Comparison of ENCODE assay signal across 18 cellular contexts in genomic region chr19:1668048-1668338, GRCh38. TPM values are rescaled to one million over a fixed set of nuclear protein-coding genes. Genes with fewer than 3 reads are reported as not detected.
DNase-seq lines count a peak whose midpoint lies in the region; ATAC-seq and TF ChIP-seq lines count a peak whose summit lies in the region.
"Had no signal": no experiment of that assay in that cellular context is flagged by ENCODE, and none has a peak within 500 bp of the region (broad histone marks: within the 10 kb centered on the region; RNA-seq: fewer than 3 reads in every experiment).

No MANE protein-coding gene starts in this region.

- H3K4me1 Mint-ChIP-seq in activated CD8-positive, alpha-beta memory T cell treated with anti-CD3 and anti-CD28 coated beads, Interleukin-2, amount 10 ng/mL, durations not matched to agents 7 days and 5 days = peaks cover 14% of the 10 kb centered on the region
- H3K4me1 Mint-ChIP-seq in stimulated activated effector memory CD8-positive, alpha-beta T cell treated with anti-CD3 and anti-CD28 coated beads, Interleukin-12 subunit alpha, Interleukin-12 subunit beta, amount 100 ng/mL, for 72 hours = peaks cover 24% of the 10 kb centered on the region

- no TSS peak for BruUV-seq in mammary epithelial cell (replicated peaks; lab: Mats Ljungman, UMichigan)

- CTCF ChIA-PET in activated CD8-positive, alpha-beta memory T cell treated with anti-CD3 and anti-CD28 coated beads, Interleukin-2, amount 10 ng/mL, durations not matched to agents 7 days and 5 days (lab: Charles Lee) = no interaction called here
- CTCF ChIA-PET in mammary epithelial cell (lab: Charles Lee; ENCODE audit: low non-redundant PET) = no interaction called here

- intact Hi-C loops in mammary epithelial cell (cut with micrococcal nuclease) = no loop called here
- intact Hi-C loops in body of pancreas (cut with DNase I) = loop anchor here (10.0 kb wide), 1 partner anchor 123 kb away; no protein-coding TSS in a partner anchor

- peaks cover 32% of the 10 kb centered on the region for H3K27me3 Mint-ChIP-seq in activated CD8-positive, alpha-beta memory T cell treated with anti-CD3 and anti-CD28 coated beads, Interleukin-2, amount 10 ng/mL, durations not matched to agents 7 days and 5 days

- H3K27ac ChIP-seq in mammary epithelial cell (ENCODE audit: insufficient read depth, low read depth, low read length) = no peak overlapping the region
- H3K27ac ChIP-seq in body of pancreas = no peak overlapping the region
- H3K27ac ChIP-seq: esophagus muscularis mucosa, heart right ventricle, parathyroid adenoma, SK-N-MC, upper lobe of left lung had no signal

- H3K4me3 Mint-ChIP-seq in activated CD8-positive, alpha-beta memory T cell treated with anti-CD3 and anti-CD28 coated beads, Interleukin-2, amount 10 ng/mL, durations not matched to agents 7 days and 5 days = no peak overlapping the region
- H3K4me3 Mint-ChIP-seq in stimulated activated effector memory CD8-positive, alpha-beta T cell treated with anti-CD3 and anti-CD28 coated beads, Interleukin-12 subunit alpha, Interleukin-12 subunit beta, amount 100 ng/mL, for 72 hours = peak overlapping the region; percentile 9
- H3K4me3 Mint-ChIP-seq: activated CD4-positive, alpha-beta memory T cell treated with anti-CD3 and anti-CD28 coated beads, Interleukin-2, amount 10 ng/mL, durations not matched to agents 7 days and 5 days; CD8-positive, alpha-beta T cell had no signal

- no peaks in the 10 kb centered on the region for H3F3A ChIP-seq in Loucy (ENCODE audit: low read depth)

- in situ Hi-C loops in mammary epithelial cell (cut with MboI; ENCODE audit: low sequenced_read_pairs in 2 of 2) = no loop called here

- H3K4me2 ChIP-seq in Loucy (ENCODE audit: low read depth, low read length, poor library complexity, severe bottlenecking) (no peak overlapping the region), mammary epithelial cell (ENCODE audit: insufficient read depth, low read depth, low read length) (no peak overlapping the region)

- TF ChIP-seq POLR2A in body of pancreas (IDR thresholded peaks at IDR 0.05) = no peak

- no peak for ATAC-seq in activated CD8-positive, alpha-beta memory T cell treated with anti-CD3 and anti-CD28 coated beads, Interleukin-2, amount 10 ng/mL, durations not matched to agents 7 days and 5 days
- ATAC-seq in stimulated activated effector memory CD8-positive, alpha-beta T cell treated with anti-CD3 and anti-CD28 coated beads, Interleukin-12 subunit alpha, Interleukin-12 subunit beta, amount 100 ng/mL, for 72 hours = no peak
- no peak for ATAC-seq in body of pancreas

- dilution Hi-C loops in mammary epithelial cell (cut with HindIII; ENCODE audit: low sequenced_read_pairs) = loop anchor here (5.0 kb wide), 1 partner anchor 106 kb away; no protein-coding TSS in a partner anchor

- H3K9me3 ChIP-seq in Loucy (ENCODE audit: insufficient read depth, low read depth, low read length) = no peaks in the 10 kb centered on the region
- H3K9me3 ChIP-seq in mammary epithelial cell (replicated peaks; ENCODE audit: insufficient read depth, low read length) = no peaks in the 10 kb centered on the region
- no peaks in the 10 kb centered on the region for H3K9me3 ChIP-seq in body of pancreas
- H3K9me3 ChIP-seq: esophagus muscularis mucosa, heart right ventricle, upper lobe of left lung had no signal

- no peaks in the 10 kb centered on the region for H3K27me3 ChIP-seq in Loucy (ENCODE audit: insufficient read depth, low read length, poor library complexity, severe bottlenecking)
- peaks cover 6% of the 10 kb centered on the region for H3K27me3 ChIP-seq in mammary epithelial cell (ENCODE audit: insufficient read depth, low read length)
- peaks cover 0 to 24% of the 10 kb centered on the region in 2 donors for H3K27me3 ChIP-seq in body of pancreas

- H4K20me1 ChIP-seq in Loucy (ENCODE audit: insufficient read depth, low read length, poor library complexity, severe bottlenecking) = no peaks in the 10 kb centered on the region
- H4K20me1 ChIP-seq in mammary epithelial cell (ENCODE audit: insufficient read depth, low read length) = no peaks in the 10 kb centered on the region

- peak overlapping the region; percentile 2 for H3K27ac Mint-ChIP-seq in activated CD8-positive, alpha-beta memory T cell treated with anti-CD3 and anti-CD28 coated beads, Interleukin-2, amount 10 ng/mL, durations not matched to agents 7 days and 5 days
- H3K27ac Mint-ChIP-seq in stimulated activated effector memory CD8-positive, alpha-beta T cell treated with anti-CD3 and anti-CD28 coated beads, Interleukin-12 subunit alpha, Interleukin-12 subunit beta, amount 100 ng/mL, for 72 hours = no peak overlapping the region
- H3K27ac Mint-ChIP-seq: activated CD4-positive, alpha-beta memory T cell treated with anti-CD3 and anti-CD28 coated beads, Interleukin-2, amount 10 ng/mL, durations not matched to agents 7 days and 5 days; CD8-positive, alpha-beta T cell had no signal

- no peaks in the 10 kb centered on the region for H3K36me3 Mint-ChIP-seq in activated CD8-positive, alpha-beta memory T cell treated with anti-CD3 and anti-CD28 coated beads, Interleukin-2, amount 10 ng/mL, durations not matched to agents 7 days and 5 days
- no peaks in the 10 kb centered on the region for H3K36me3 Mint-ChIP-seq in stimulated activated effector memory CD8-positive, alpha-beta T cell treated with anti-CD3 and anti-CD28 coated beads, Interleukin-12 subunit alpha, Interleukin-12 subunit beta, amount 100 ng/mL, for 72 hours
- H3K36me3 Mint-ChIP-seq: CD8-positive, alpha-beta T cell had no signal

- no peaks in the 10 kb centered on the region for H3K9me3 Mint-ChIP-seq in activated CD8-positive, alpha-beta memory T cell treated with anti-CD3 and anti-CD28 coated beads, Interleukin-2, amount 10 ng/mL, durations not matched to agents 7 days and 5 days (ENCODE audit: low read depth)
- no peaks in the 10 kb centered on the region for H3K9me3 Mint-ChIP-seq in stimulated activated effector memory CD8-positive, alpha-beta T cell treated with anti-CD3 and anti-CD28 coated beads, Interleukin-12 subunit alpha, Interleukin-12 subunit beta, amount 100 ng/mL, for 72 hours
- H3K9me3 Mint-ChIP-seq: activated CD4-positive, alpha-beta memory T cell treated with anti-CD3 and anti-CD28 coated beads, Interleukin-2, amount 10 ng/mL, durations not matched to agents 7 days and 5 days; CD8-positive, alpha-beta T cell had no signal

- H3K4me1 ChIP-seq in Loucy (ENCODE audit: insufficient read depth, low read length, poor library complexity, severe bottlenecking) = peaks cover 15% of the 10 kb centered on the region
- peaks cover 6% of the 10 kb centered on the region for H3K4me1 ChIP-seq in mammary epithelial cell (ENCODE audit: insufficient read depth, low read length)
- H3K4me1 ChIP-seq in body of pancreas = peaks cover 19% of the 10 kb centered on the region
- H3K4me1 ChIP-seq: parathyroid adenoma had no signal

- H2AFZ ChIP-seq in Loucy (ENCODE audit: low read length) (peak overlapping the region; percentile 37), mammary epithelial cell (ENCODE audit: low read depth, low read length) (peak overlapping the region; percentile 1)
- H2AFZ ChIP-seq: parathyroid adenoma had no signal

- no peaks in the 10 kb centered on the region for H3K79me2 ChIP-seq in Loucy (ENCODE audit: insufficient read depth, low read length)
- H3K79me2 ChIP-seq in mammary epithelial cell (ENCODE audit: insufficient read depth, low read length) = no peaks in the 10 kb centered on the region
- H3K79me2 ChIP-seq: parathyroid adenoma had no signal

- H3K4me3 ChIP-seq in Loucy (ENCODE audit: low read length, poor library complexity, severe bottlenecking) (no peak overlapping the region), mammary epithelial cell (replicated peaks in 1 of 3; ENCODE audit: insufficient read depth in 1 of 3, low read depth in 2 of 3, low read length in 3 of 3) (no peak overlapping the region), body of pancreas (no peak overlapping the region)
- H3K4me3 ChIP-seq: esophagus muscularis mucosa, heart right ventricle, SK-N-MC, upper lobe of left lung had no signal

- H3K36me3 ChIP-seq in Loucy (ENCODE audit: insufficient read depth, low read length) (no peaks in the 10 kb centered on the region), mammary epithelial cell (ENCODE audit: insufficient read depth, low read length) (no peaks in the 10 kb centered on the region), body of pancreas (replicated peaks in 1 of 2; ENCODE audit: insufficient read depth in 1 of 2, low read depth in 2 of 2) (no peaks in the 10 kb centered on the region)
- H3K36me3 ChIP-seq: esophagus muscularis mucosa, heart right ventricle, upper lobe of left lung had no signal

- no peak for TF ChIP-seq CTCF in Loucy (conservative IDR thresholded peaks at IDR 0.05; ENCODE audit: low read length)
- no peak for TF ChIP-seq CTCF in mammary epithelial cell (conservative IDR thresholded peaks at IDR 0.05 in 1 of 2, IDR thresholded peaks at IDR 0.05 in 1 of 2; ENCODE audit: extremely low read depth in 1 of 2, insufficient read depth in 1 of 2, low read depth in 1 of 2, low read length in 2 of 2)
- no peak for TF ChIP-seq CTCF in body of pancreas (IDR thresholded peaks at IDR 0.05)

- H3K9ac ChIP-seq in Loucy (ENCODE audit: low read depth, low read length, poor library complexity, severe bottlenecking) (no peak overlapping the region), mammary epithelial cell (ENCODE audit: insufficient read depth, low read length) (no peak overlapping the region)
- H3K9ac ChIP-seq: parathyroid adenoma had no signal

- WGBS in mammary epithelial cell (ENCODE audit: low coverage, missing lambda C conversion rate) = 92% methylated on average over 2 of the region's 2 CpGs
- WGBS in body of pancreas, 2 donors = 28 to 31% methylated on average over 2 of the region's 2 CpGs

- DNase-seq in activated CD8-positive, alpha-beta memory T cell treated with anti-CD3 and anti-CD28 coated beads, Interleukin-2, amount 10 ng/mL, durations not matched to agents 7 days and 5 days = no peak
- DNase-seq in activated CD8-positive, alpha-beta memory T cell treated with anti-CD3 and anti-CD28 coated beads for 24 hours = no peak
- no peak for DNase-seq in mammary epithelial cell
- DNase-seq in stimulated activated effector memory CD8-positive, alpha-beta T cell treated with anti-CD3 and anti-CD28 coated beads, Interleukin-12 subunit alpha, Interleukin-12 subunit beta, amount 100 ng/mL, for 72 hours (ENCODE audit: low spot score in 2 of 2) = no peak
- DNase-seq in body of pancreas = no peak
- no peak for DNase-seq in iPS-NIHi7 (ENCODE audit: extremely low spot score)
- DNase-seq in NCI-H146 treated with DMSO at 0.1 percent for 48 hours (lab: John Stamatoyannopoulos, UW; ENCODE audit: unreplicated experiment) = no peak
- DNase-seq: activated CD4-positive, alpha-beta memory T cell treated with anti-CD3 and anti-CD28 coated beads, Interleukin-2, amount 10 ng/mL, durations not matched to agents 7 days and 5 days; activated effector memory CD4-positive, alpha-beta T cell treated with Interleukin-2 at 50 U/mL for 16 hours; CD8-positive, alpha-beta T cell; heart right ventricle; KBM-7; stimulated activated CD4-positive, alpha-beta T cell treated with anti-CD3 and anti-CD28 coated beads, Interleukin-4, amount 100 ng/mL, for 24 hours had no signal

- no peaks in the 10 kb centered on the region for H3K9me2 ChIP-seq in Loucy (replicated peaks; ENCODE audit: low read depth, low read length)

RNA-seq across cellular contexts. Expression of gene TCF3, which starts 15.6 kb away (rescaled TPM):
- 100 to 1,000 TPM; 116 to 124 TPM for total RNA-seq in activated CD8-positive, alpha-beta memory T cell treated with anti-CD3 and anti-CD28 coated beads, Interleukin-2, amount 10 ng/mL, durations not matched to agents 7 days and 5 days
- total RNA-seq in mammary epithelial cell (100 to 1,000 TPM in 1 of 2 donors, 10 to 100 TPM in 1; 70.7 to 108 TPM), body of pancreas (10 to 100 TPM; 23.7 to 25.4 TPM)
- 80.6 TPM for polyA plus RNA-seq in mammary epithelial cell
- 71.4 TPM for polyA minus RNA-seq in mammary epithelial cell
